In the genomic region with DNA sequence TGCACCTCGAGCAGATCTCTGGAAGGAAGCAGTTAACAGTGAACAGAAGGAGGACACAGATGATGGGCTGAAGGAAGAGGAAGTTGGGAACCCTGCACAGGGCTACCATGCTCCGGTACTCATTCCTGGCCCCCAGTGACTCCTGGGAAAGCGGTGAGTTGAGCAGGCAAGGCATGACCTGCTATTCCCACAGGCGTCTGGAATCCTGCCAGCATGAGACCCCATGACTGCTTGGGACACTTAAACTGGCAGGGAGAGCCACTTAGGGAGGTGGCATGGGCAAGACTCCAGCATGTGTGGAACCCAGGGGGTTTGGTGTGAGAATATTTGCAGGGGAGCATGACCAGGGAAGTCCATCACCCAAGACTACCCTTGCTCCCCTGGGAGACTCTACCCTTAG, we compare ENCODE assay signal across 35 cellular contexts.
"Had no signal": no experiment of that assay in that cellular context is flagged by ENCODE, and none has a peak within 500 bp of the region (broad histone marks: within the 10 kb centered on the region; RNA-seq: fewer than 3 reads in every experiment).

No MANE protein-coding gene starts in this region.

- H3K9me3 ChIP-seq: MG63 had no signal

- H3K36me3 ChIP-seq: MG63 had no signal

- H3K4me3 ChIP-seq: MG63 had no signal

- DNase-seq: Karpas-422, Kasumi-1, MG63, MM.1S, MV-4-11, NCI-H1048, NCI-H1092, NCI-H1092 treated with DMSO at 0.1 percent for 48 hours, NCI-H1105, NCI-H1105 treated with DMSO at 0.1 percent for 48 hours, NCI-H1417, NCI-H1417 treated with DMSO at 0.1 percent for 48 hours, NCI-H1436, NCI-H1436 treated with DMSO at 0.1 percent for 48 hours, NCI-H146, NCI-H1694, NCI-H1694 treated with DMSO at 0.1 percent for 48 hours, NCI-H187, NCI-H187 treated with DMSO at 0.1 percent for 48 hours, NCI-H1930, NCI-H2029, NCI-H2029 treated with DMSO at 0.1 percent for 48 hours, NCI-H2081, NCI-H2081 treated with DMSO at 0.1 percent for 48 hours, NCI-H2107, NCI-H2171, NCI-H2171 treated with DMSO at 0.1 percent for 48 hours, NCI-H2227 treated with DMSO at 0.1 percent for 48 hours, NCI-H226, NCI-H345, NCI-H446, NCI-H446 treated with DMSO at 0.1 percent for 48 hours, NCI-H510A, NCI-H510A treated with DMSO at 0.1 percent for 48 hours, NCI-H524 had no signal

- H3K27me3 ChIP-seq: MG63 had no signal
